1 cellular context compared by ENCODE assay signal in genomic region chr3:175778994-175779393, GRCh38.
TF ChIP-seq lines count a peak whose summit lies in the region.

No MANE protein-coding gene starts in this region.

TF ChIP-seq in GM23338, 12 proteins besides CTCF, POLR2A, EP300 and RAD21 (continued from another document):
- TF ChIP-seq, protein P1, sequence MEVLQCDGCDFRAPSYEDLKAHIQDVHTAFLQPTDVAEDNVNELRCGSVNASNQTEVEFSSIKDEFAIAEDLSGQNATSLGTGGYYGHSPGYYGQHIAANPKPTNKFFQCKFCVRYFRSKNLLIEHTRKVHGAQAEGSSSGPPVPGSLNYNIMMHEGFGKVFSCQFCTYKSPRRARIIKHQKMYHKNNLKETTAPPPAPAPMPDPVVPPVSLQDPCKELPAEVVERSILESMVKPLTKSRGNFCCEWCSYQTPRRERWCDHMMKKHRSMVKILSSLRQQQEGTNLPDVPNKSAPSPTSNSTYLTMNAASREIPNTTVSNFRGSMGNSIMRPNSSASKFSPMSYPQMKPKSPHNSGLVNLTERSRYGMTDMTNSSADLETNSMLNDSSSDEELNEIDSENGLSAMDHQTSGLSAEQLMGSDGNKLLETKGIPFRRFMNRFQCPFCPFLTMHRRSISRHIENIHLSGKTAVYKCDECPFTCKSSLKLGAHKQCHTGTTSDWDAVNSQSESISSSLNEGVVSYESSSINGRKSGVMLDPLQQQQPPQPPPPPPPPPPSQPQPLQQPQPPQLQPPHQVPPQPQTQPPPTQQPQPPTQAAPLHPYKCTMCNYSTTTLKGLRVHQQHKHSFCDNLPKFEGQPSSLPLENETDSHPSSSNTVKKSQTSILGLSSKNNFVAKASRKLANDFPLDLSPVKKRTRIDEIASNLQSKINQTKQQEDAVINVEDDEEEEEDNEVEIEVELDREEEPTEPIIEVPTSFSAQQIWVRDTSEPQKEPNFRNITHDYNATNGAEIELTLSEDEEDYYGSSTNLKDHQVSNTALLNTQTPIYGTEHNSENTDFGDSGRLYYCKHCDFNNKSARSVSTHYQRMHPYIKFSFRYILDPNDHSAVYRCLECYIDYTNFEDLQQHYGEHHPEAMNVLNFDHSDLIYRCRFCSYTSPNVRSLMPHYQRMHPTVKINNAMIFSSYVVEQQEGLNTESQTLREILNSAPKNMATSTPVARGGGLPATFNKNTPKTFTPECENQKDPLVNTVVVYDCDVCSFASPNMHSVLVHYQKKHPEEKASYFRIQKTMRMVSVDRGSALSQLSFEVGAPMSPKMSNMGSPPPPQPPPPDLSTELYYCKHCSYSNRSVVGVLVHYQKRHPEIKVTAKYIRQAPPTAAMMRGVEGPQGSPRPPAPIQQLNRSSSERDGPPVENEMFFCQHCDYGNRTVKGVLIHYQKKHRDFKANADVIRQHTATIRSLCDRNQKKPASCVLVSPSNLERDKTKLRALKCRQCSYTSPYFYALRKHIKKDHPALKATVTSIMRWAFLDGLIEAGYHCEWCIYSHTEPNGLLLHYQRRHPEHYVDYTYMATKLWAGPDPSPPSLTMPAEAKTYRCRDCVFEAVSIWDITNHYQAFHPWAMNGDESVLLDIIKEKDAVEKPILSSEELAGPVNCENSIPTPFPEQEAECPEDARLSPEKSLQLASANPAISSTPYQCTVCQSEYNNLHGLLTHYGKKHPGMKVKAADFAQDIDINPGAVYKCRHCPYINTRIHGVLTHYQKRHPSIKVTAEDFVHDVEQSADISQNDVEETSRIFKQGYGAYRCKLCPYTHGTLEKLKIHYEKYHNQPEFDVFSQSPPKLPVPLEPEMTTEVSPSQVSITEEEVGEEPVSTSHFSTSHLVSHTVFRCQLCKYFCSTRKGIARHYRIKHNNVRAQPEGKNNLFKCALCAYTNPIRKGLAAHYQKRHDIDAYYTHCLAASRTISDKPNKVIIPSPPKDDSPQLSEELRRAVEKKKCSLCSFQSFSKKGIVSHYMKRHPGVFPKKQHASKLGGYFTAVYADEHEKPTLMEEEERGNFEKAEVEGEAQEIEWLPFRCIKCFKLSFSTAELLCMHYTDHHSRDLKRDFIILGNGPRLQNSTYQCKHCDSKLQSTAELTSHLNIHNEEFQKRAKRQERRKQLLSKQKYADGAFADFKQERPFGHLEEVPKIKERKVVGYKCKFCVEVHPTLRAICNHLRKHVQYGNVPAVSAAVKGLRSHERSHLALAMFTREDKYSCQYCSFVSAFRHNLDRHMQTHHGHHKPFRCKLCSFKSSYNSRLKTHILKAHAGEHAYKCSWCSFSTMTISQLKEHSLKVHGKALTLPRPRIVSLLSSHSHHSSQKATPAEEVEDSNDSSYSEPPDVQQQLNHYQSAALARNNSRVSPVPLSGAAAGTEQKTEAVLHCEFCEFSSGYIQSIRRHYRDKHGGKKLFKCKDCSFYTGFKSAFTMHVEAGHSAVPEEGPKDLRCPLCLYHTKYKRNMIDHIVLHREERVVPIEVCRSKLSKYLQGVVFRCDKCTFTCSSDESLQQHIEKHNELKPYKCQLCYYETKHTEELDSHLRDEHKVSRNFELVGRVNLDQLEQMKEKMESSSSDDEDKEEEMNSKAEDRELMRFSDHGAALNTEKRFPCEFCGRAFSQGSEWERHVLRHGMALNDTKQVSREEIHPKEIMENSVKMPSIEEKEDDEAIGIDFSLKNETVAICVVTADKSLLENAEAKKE (CRISPR knock-in tag; IDR thresholded peaks at IDR 0.05), result no peak
- TF ChIP-seq NANOG (IDR thresholded peaks at IDR 0.05; ENCODE audit: borderline replicate concordance), result no peak
